ENCODE assay signal across 12 cellular contexts in the genomic region with DNA sequence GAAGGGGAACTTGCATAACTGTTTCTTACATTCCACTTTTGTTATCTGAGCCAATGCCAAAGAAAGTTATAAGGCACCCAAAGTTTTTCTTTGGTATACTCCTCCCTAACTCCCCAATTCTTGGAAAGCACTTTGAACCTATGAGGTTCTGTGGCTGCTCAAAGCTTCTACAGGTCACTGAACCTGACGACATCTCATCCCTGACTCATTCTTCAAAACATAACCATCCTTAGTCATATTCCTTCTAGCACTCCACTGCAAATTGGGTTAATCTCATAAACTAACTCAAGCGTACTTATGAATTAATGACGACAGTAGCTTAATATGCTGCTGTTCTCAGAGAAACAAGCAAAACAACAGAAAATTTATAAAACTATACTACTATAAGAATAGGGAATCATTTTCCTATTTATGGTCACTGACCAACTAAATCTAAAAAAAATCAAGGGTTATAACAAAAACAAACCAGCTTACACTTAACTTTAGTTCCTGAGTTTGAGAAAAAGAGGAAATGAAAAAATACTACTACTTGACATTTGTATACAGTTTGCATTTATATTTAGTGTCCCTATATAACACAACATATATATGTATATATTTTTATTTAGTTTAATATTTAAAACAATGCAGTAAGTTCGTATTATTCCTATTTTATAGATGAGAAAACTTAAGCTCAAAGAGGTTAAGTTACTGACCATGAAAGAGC.
DNase-seq lines count a peak whose midpoint lies in the region; ATAC-seq and FAIRE-seq lines count a peak whose summit lies in the region.
"Had no signal": no experiment of that assay in that cellular context is flagged by ENCODE, and none has a peak within 500 bp of the region (broad histone marks: within the 10 kb centered on the region; RNA-seq: fewer than 3 reads in every experiment).

No MANE protein-coding gene starts in this region.

- no peak for ATAC-seq in naive thymus-derived CD4-positive, alpha-beta T cell
- ATAC-seq: heart left ventricle; natural killer cell treated with Interleukin-12 subunit alpha and Interleukin-12 subunit beta and Interleukin-15 and Interleukin-18, amount 100 ng/mL, for 72 hours had no signal

- no peaks in the 10 kb centered on the region for H3K36me3 Mint-ChIP-seq in activated CD4-positive, alpha-beta memory T cell treated with anti-CD3 and anti-CD28 coated beads, Interleukin-2, amount 10 ng/mL, durations not matched to agents 7 days and 5 days (ENCODE audit: low read depth)
- H3K36me3 Mint-ChIP-seq in naive thymus-derived CD4-positive, alpha-beta T cell: peaks cover 0 to 8% (median 0%) of the 10 kb centered on the region in 5 donors
- H3K36me3 Mint-ChIP-seq: natural killer cell treated with Interleukin-12 subunit alpha and Interleukin-12 subunit beta and Interleukin-15 and Interleukin-18, amount 100 ng/mL, for 72 hours had no signal

- CTCF ChIA-PET in activated CD4-positive, alpha-beta memory T cell treated with anti-CD3 and anti-CD28 coated beads, Interleukin-2, amount 10 ng/mL, durations not matched to agents 7 days and 5 days (lab: Charles Lee): interaction anchor here (2.0 kb wide), 1 partner anchor 10 kb away, joined by 4 read pairs; no protein-coding TSS in a partner anchor
- CTCF ChIA-PET in naive thymus-derived CD4-positive, alpha-beta T cell (lab: Charles Lee): no interaction called here

- H3K4me1 Mint-ChIP-seq in activated CD4-positive, alpha-beta memory T cell treated with anti-CD3 and anti-CD28 coated beads, Interleukin-2, amount 10 ng/mL, durations not matched to agents 7 days and 5 days: peaks cover 2% of the 10 kb centered on the region
- H3K4me1 Mint-ChIP-seq in naive thymus-derived CD4-positive, alpha-beta T cell: peaks cover 6 to 42% (median 33%) of the 10 kb centered on the region in 7 donors

- H3K4me3 Mint-ChIP-seq in activated CD4-positive, alpha-beta memory T cell treated with anti-CD3 and anti-CD28 coated beads, Interleukin-2, amount 10 ng/mL, durations not matched to agents 7 days and 5 days: no peak overlapping the region
- H3K4me3 Mint-ChIP-seq in naive thymus-derived CD4-positive, alpha-beta T cell: peak overlapping the region in 1 of 10 donors; percentile 20
- H3K4me3 Mint-ChIP-seq: activated naive CD4-positive, alpha-beta T cell treated with anti-CD3 and anti-CD28 coated beads for 36 hours; natural killer cell treated with Interleukin-12 subunit alpha and Interleukin-12 subunit beta and Interleukin-15 and Interleukin-18, amount 100 ng/mL, for 72 hours had no signal

- H3K27me3 ChIP-seq in naive thymus-derived CD4-positive, alpha-beta T cell (ENCODE audit: control insufficient read depth in 2 of 2, insufficient read depth in 2 of 2, low read length in 2 of 2): no peaks in the 10 kb centered on the region
- H3K27me3 ChIP-seq: heart left ventricle had no signal

- no peaks in the 10 kb centered on the region for H3K9me3 ChIP-seq in naive thymus-derived CD4-positive, alpha-beta T cell (ENCODE audit: control insufficient read depth in 2 of 3, low read length in 3 of 3)
- H3K9me3 ChIP-seq: heart left ventricle had no signal

- no peaks in the 10 kb centered on the region for H3K9me3 Mint-ChIP-seq in activated CD4-positive, alpha-beta memory T cell treated with anti-CD3 and anti-CD28 coated beads, Interleukin-2, amount 10 ng/mL, durations not matched to agents 7 days and 5 days
- peaks cover 0 to 2% (median 0%) of the 10 kb centered on the region in 11 donors for H3K9me3 Mint-ChIP-seq in naive thymus-derived CD4-positive, alpha-beta T cell
- H3K9me3 Mint-ChIP-seq: activated naive CD4-positive, alpha-beta T cell treated with anti-CD3 and anti-CD28 coated beads for 36 hours; natural killer cell treated with Interleukin-12 subunit alpha and Interleukin-12 subunit beta and Interleukin-15 and Interleukin-18, amount 100 ng/mL, for 72 hours had no signal

- POLR2A ChIA-PET in activated CD4-positive, alpha-beta memory T cell treated with anti-CD3 and anti-CD28 coated beads, Interleukin-2, amount 10 ng/mL, durations not matched to agents 7 days and 5 days (lab: Charles Lee): no interaction called here
- POLR2A ChIA-PET in naive thymus-derived CD4-positive, alpha-beta T cell (lab: Charles Lee): no interaction called here

- DNase-seq in NCI-H460 (ENCODE audit: extremely low read depth, low read depth) (peak; percentile 46), renal cortical epithelial cell (ENCODE audit: low read depth) (peak; percentile 88), NCI-H510A treated with DMSO at 0.1 percent for 48 hours (lab: John Stamatoyannopoulos, UW) (no peak)
- DNase-seq in stimulated activated CD4-positive, alpha-beta T cell treated with anti-CD3 and anti-CD28 coated beads, Interleukin-4, amount 100 ng/mL, for 4 hours: no peak
- no peak for DNase-seq in activated CD4-positive, alpha-beta memory T cell treated with anti-CD3 and anti-CD28 coated beads, Interleukin-2, amount 10 ng/mL, durations not matched to agents 7 days and 5 days
- DNase-seq in naive thymus-derived CD4-positive, alpha-beta T cell: no peak
- DNase-seq: activated naive CD4-positive, alpha-beta T cell treated with anti-CD3 and anti-CD28 coated beads for 36 hours; GF-D8; heart left ventricle had no signal

- H3K4me1 ChIP-seq in naive thymus-derived CD4-positive, alpha-beta T cell (ENCODE audit: control insufficient read depth in 2 of 2, insufficient read depth in 2 of 2, low read length in 2 of 2): peaks cover 6 to 20% of the 10 kb centered on the region in 2 donors

- no peak overlapping the region for H3K27ac ChIP-seq in naive thymus-derived CD4-positive, alpha-beta T cell (ENCODE audit: low read depth, low read length)
- H3K27ac ChIP-seq: heart left ventricle had no signal

- no peaks in the 10 kb centered on the region for H3K36me3 ChIP-seq in naive thymus-derived CD4-positive, alpha-beta T cell (ENCODE audit: control insufficient read depth in 2 of 3, insufficient read depth in 3 of 3, low read length in 3 of 3)

- no peak overlapping the region for H3K27ac Mint-ChIP-seq in activated CD4-positive, alpha-beta memory T cell treated with anti-CD3 and anti-CD28 coated beads, Interleukin-2, amount 10 ng/mL, durations not matched to agents 7 days and 5 days
- H3K27ac Mint-ChIP-seq in naive thymus-derived CD4-positive, alpha-beta T cell: peak overlapping the region in 1 of 9 donors; percentile 42
- H3K27ac Mint-ChIP-seq: activated naive CD4-positive, alpha-beta T cell treated with anti-CD3 and anti-CD28 coated beads for 36 hours; natural killer cell treated with Interleukin-12 subunit alpha and Interleukin-12 subunit beta and Interleukin-15 and Interleukin-18, amount 100 ng/mL, for 72 hours had no signal

- no peak overlapping the region for H3K4me3 ChIP-seq in naive thymus-derived CD4-positive, alpha-beta T cell (ENCODE audit: low read length)
- H3K4me3 ChIP-seq: heart left ventricle had no signal

- FAIRE-seq in G401.6 (lab: Jason Lieb, UNC): peak; percentile 58
- FAIRE-seq in endometrium (lab: Jason Lieb, UNC): peak; percentile 46

- intact Hi-C loops in naive thymus-derived CD4-positive, alpha-beta T cell (cut with micrococcal nuclease): loop anchor here in 1 of 2 donors (5.0 kb wide), 1 partner anchor 123 kb away; a partner anchor contains a TSS

- H3K27me3 Mint-ChIP-seq in activated CD4-positive, alpha-beta memory T cell treated with anti-CD3 and anti-CD28 coated beads, Interleukin-2, amount 10 ng/mL, durations not matched to agents 7 days and 5 days: no peaks in the 10 kb centered on the region
- H3K27me3 Mint-ChIP-seq in naive thymus-derived CD4-positive, alpha-beta T cell: peaks cover 0 to 15% (median 4%) of the 10 kb centered on the region in 5 donors
- H3K27me3 Mint-ChIP-seq: natural killer cell treated with Interleukin-12 subunit alpha and Interleukin-12 subunit beta and Interleukin-15 and Interleukin-18, amount 100 ng/mL, for 72 hours had no signal

Comparison
In these comparisons a context has a peak if more than half of its experiments do, and no peak if none do; other contexts are left out.
1. DNase-seq: peak in NCI-H460 (single experiment) and renal cortical epithelial cell (single experiment); none in stimulated activated CD4-positive, alpha-beta T cell treated with anti-CD3 and anti-CD28 coated beads, Interleukin-4, amount 100 ng/mL, for 4 hours (0 of 2), activated CD4-positive, alpha-beta memory T cell treated with anti-CD3 and anti-CD28 coated beads, Interleukin-2, amount 10 ng/mL, durations not matched to agents 7 days and 5 days (single experiment), NCI-H510A treated with DMSO at 0.1 percent for 48 hours (single experiment) and naive thymus-derived CD4-positive, alpha-beta T cell (0 of 9).